ENCODE assay signal across 8 cellular contexts in genomic region chr19:55654833-55655647, GRCh38. TPM values are rescaled to one million over a fixed set of nuclear protein-coding genes. Genes with fewer than 3 reads are reported as not detected.
A peak's percentile ranks its signal among the peaks of the same experiment; 100 is the strongest.
DNase-seq lines count a peak whose midpoint lies in the region; ATAC-seq and TF ChIP-seq lines count a peak whose summit lies in the region.

TSS of gene U2AF2 (plus strand) at chr19:55655035. CDS start at chr19:55655105, 70 bp downstream.

- H3K4me3 ChIP-seq in GM12865 (ENCODE audit: low read depth, low read length) = peak within 1 kb of the TSS; percentile 82
- H3K4me3 ChIP-seq in heart right ventricle = peak within 1 kb of the TSS; percentile 78 to 99 (median 90)
- peak within 1 kb of the TSS; percentile 81 for H3K4me3 ChIP-seq in upper lobe of right lung

- no peak for TF ChIP-seq CTCF in GM12865 (IDR thresholded peaks at IDR 0.05; ENCODE audit: insufficient read depth, low read depth, low read length, missing control alignments)
- no peak for TF ChIP-seq CTCF in heart right ventricle (IDR thresholded peaks at IDR 0.05)
- no peak for TF ChIP-seq CTCF in progenitor cell of endocrine pancreas (IDR thresholded peaks at IDR 0.05; ENCODE audit: unreplicated experiment)
- TF ChIP-seq CTCF in upper lobe of right lung (IDR thresholded peaks at IDR 0.05) = no peak

- peaks cover 35 to 57% (median 54%) of the 10 kb centered on the region in 9 donors for H3K4me1 ChIP-seq in heart right ventricle
- H3K4me1 ChIP-seq in upper lobe of right lung = peaks cover 43% of the 10 kb centered on the region

- H3K27ac Mint-ChIP-seq in T-cell (peak within 1 kb of the TSS; percentile 96 to 99), progenitor cell of endocrine pancreas (peak within 1 kb of the TSS; percentile 98)

- H3K9me3 ChIP-seq in heart right ventricle (no peaks in the 10 kb centered on the region), upper lobe of right lung (no peaks in the 10 kb centered on the region)

- no peaks in the 10 kb centered on the region for H3K27me3 ChIP-seq in heart right ventricle
- no peaks in the 10 kb centered on the region for H3K27me3 ChIP-seq in upper lobe of right lung

- intact Hi-C loops in heart right ventricle (cut with DNase I) = loop anchor here in 3 of 10 donors (1.0 kb wide), 1 partner anchor 20 kb away; the partner anchor contains the start of gene EPN1 (in 3 of the 3)
- intact Hi-C loops in upper lobe of right lung (cut with DNase I) = no loop called here

- ATAC-seq in HG02623 (IDR thresholded peaks at IDR 0.05; ENCODE audit: unreplicated experiment) = peak; percentile 28
- peak; percentile 56 to 59 (median 58) for ATAC-seq in T-cell (replicated peaks in 1 of 4)
- peak; percentile 51 to 72 (median 62) for ATAC-seq in heart right ventricle
- ATAC-seq in upper lobe of right lung = peak; percentile 80

- DNase-seq in GM12865 (ENCODE audit: low read depth) (peak; percentile 97), NCI-H1105 (lab: John Stamatoyannopoulos, UW) (peak; percentile 94), T-cell (peak; percentile 74 to 98 (median 96)), heart right ventricle (peak; percentile 96 to 98), progenitor cell of endocrine pancreas (ENCODE audit: low spot score, unreplicated experiment) (peak; percentile 97), upper lobe of right lung (peak; percentile 98)

- CTCF ChIA-PET in T-cell (lab: Charles Lee) = interaction anchor here in 1 of 2 donors (0.7 to 1.5 kb wide), 15 partner anchors 13 to 1518 kb away, joined by 3 to 19 read pairs (median 4); partner anchors contain the start of genes CNOT3, FIZ1, MBOAT7 and ZNF524

- H3K27ac ChIP-seq in adipose tissue (ENCODE audit: low read depth, low read length) (peak within 1 kb of the TSS; percentile 92), heart right ventricle (peak within 1 kb of the TSS; percentile 95 to 100 (median 99)), upper lobe of right lung (peak within 1 kb of the TSS; percentile 97)

- H3K36me3 ChIP-seq in heart right ventricle (peaks cover 0 to 29% (median 6%) of the 10 kb centered on the region in 9 donors), upper lobe of right lung (peaks cover 10% of the 10 kb centered on the region)

- POLR2A ChIA-PET in T-cell (lab: Charles Lee) = interaction anchor here (0.5 to 0.9 kb wide), 7 partner anchors 23 to 1465 kb away, joined by 3 to 5 read pairs (median 3); partner anchors contain the start of genes FIZ1 (in 1 of the 2), MBOAT7 (in 1 of the 2) and ZNF524 (in 1 of the 2)

- H3K4me1 Mint-ChIP-seq in T-cell (peaks cover 47 to 56% (median 51%) of the 10 kb centered on the region in 3 donors), progenitor cell of endocrine pancreas (ENCODE audit: low read depth) (peaks cover 24% of the 10 kb centered on the region)

- H3K36me3 Mint-ChIP-seq in T-cell (peaks cover 13% of the 10 kb centered on the region), progenitor cell of endocrine pancreas (ENCODE audit: insufficient read depth) (peaks cover 9% of the 10 kb centered on the region)

- 0 to 1% (median 0%) methylated on average over 72 to 99 of the region's 99 CpGs for WGBS in adipose tissue, 3 donors
- 0% methylated on average over 97 to 99 of the region's 99 CpGs for WGBS in heart right ventricle, 2 donors

- no peaks in the 10 kb centered on the region for H3K27me3 Mint-ChIP-seq in T-cell
- H3K27me3 Mint-ChIP-seq in progenitor cell of endocrine pancreas = no peaks in the 10 kb centered on the region

- H3K9me3 Mint-ChIP-seq in T-cell (no peaks in the 10 kb centered on the region), progenitor cell of endocrine pancreas (ENCODE audit: low read depth) (no peaks in the 10 kb centered on the region)

- H3K4me3 Mint-ChIP-seq in T-cell (peak within 1 kb of the TSS; percentile 85 to 88 (median 87)), progenitor cell of endocrine pancreas (ENCODE audit: low read depth) (peak within 1 kb of the TSS; percentile 90)

RNA-seq across cellular contexts. Expression of gene U2AF2, which starts in this region (rescaled TPM):
- 100 to 1,000 TPM; 254 to 310 (median 303) TPM for total RNA-seq in T-cell
- polyA plus RNA-seq in adipose tissue = 100 to 1,000 TPM in 1 of 3 donors, 10 to 100 TPM in 2; 54.3 to 122 (median 95.0) TPM
- 100 to 1,000 TPM in 1 of 10 donors, 10 to 100 TPM in 9; 64.1 to 100 (median 72.9) TPM for total RNA-seq in heart right ventricle
- 10 to 100 TPM; 75.5 to 90.2 TPM for polyA plus RNA-seq in heart right ventricle
- total RNA-seq in progenitor cell of endocrine pancreas = 275 and 281 TPM in 2 replicates
- 142 TPM for total RNA-seq in upper lobe of right lung

Comparison
In these comparisons a context has a peak if more than half of its experiments do, and no peak if none do; other contexts are left out.
1. Peak in every context shown above with its lines: DNase-seq, ATAC-seq, H3K4me3 ChIP-seq and H3K27ac ChIP-seq.
2. ATAC-seq: peak in every context shown above with its lines; median percentile 80 in upper lobe of right lung; 62 in heart right ventricle; 58 in T-cell; 28 in HG02623.